In the genomic region with DNA sequence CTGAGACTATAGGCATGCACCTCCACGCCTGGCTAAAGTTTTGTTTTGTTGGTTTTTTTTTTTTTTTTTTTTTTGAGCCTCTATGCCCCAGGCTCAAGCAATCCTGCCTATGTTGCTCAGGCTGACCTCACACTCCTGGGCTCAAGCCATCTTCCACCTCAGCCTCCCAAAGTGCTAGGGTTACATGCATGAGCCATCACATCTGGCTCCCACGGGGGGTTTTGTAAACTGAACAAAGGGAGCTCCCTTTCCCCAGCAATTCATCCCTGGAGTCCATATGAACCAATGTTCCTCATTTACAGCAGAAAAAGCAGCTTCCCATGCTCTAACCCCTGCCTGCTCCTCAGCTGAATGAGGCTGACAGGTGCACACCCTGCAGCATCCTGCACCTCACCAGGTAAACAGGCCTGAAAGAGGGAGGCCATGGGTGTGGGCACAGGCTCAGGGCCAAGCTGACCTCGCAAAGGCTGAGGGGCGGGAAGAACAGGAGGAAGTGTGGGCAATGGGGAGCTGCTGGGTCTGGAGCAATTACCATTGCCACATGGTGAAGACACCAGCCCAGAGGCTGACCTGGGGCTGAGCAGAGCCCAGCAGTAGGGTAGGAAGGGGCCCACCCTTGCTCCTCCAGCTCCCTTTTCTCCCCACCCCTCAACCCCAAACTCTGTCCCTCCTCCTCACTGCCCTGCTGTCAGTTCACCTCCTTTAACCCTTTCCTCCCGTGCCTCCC, we compare ENCODE assay signal across 11 cellular contexts. TPM values are rescaled to one million over a fixed set of nuclear protein-coding genes. Genes with fewer than 3 reads are reported as not detected.
DNase-seq lines count a peak whose midpoint lies in the region; ATAC-seq and TF ChIP-seq lines count a peak whose summit lies in the region.
"Had no signal": no experiment of that assay in that cellular context is flagged by ENCODE, and none has a peak within 500 bp of the region (broad histone marks: within the 10 kb centered on the region; RNA-seq: fewer than 3 reads in every experiment).

No MANE protein-coding gene starts in this region.

- H3K27ac ChIP-seq in mammary epithelial cell (ENCODE audit: insufficient read depth, low read depth, low read length), result no peak overlapping the region
- H3K27ac ChIP-seq in neutrophil, result peak overlapping the region; percentile 80

- CTCF ChIA-PET in mammary epithelial cell (lab: Charles Lee; ENCODE audit: low non-redundant PET), result no interaction called here

- no peak overlapping the region for H2AFZ ChIP-seq in mammary epithelial cell (ENCODE audit: low read depth, low read length)

- in situ Hi-C loops in mammary epithelial cell (cut with MboI; ENCODE audit: low sequenced_read_pairs in 2 of 2), result no loop called here

- H3K4me1 ChIP-seq in mammary epithelial cell (ENCODE audit: insufficient read depth, low read length) (no peaks in the 10 kb centered on the region), neutrophil (ENCODE audit: control insufficient read depth in 1 of 2, insufficient read depth in 1 of 2, low read depth in 1 of 2, low read length in 1 of 2) (peaks cover 45 to 46% of the 10 kb centered on the region in 2 experiments)

- H3K27me3 Mint-ChIP-seq in activated T-helper 1 cell treated with anti-CD3 and anti-CD28 coated beads, Interleukin-12 subunit alpha, Interleukin-12 subunit beta, Interleukin-2, Interleukin-4 antibody, amounts not matched to agents 30 ng/mL and 10 ng/mL and 1 ng/mL, durations not matched to agents 14 hours and 24 hours and 36 hours (ENCODE audit: insufficient read depth), result peaks cover 5% of the 10 kb centered on the region

- no peak overlapping the region for H3K27ac Mint-ChIP-seq in activated T-helper 1 cell treated with anti-CD3 and anti-CD28 coated beads, Interleukin-12 subunit alpha, Interleukin-12 subunit beta, Interleukin-2, Interleukin-4 antibody, amounts not matched to agents 30 ng/mL and 10 ng/mL and 1 ng/mL, durations not matched to agents 14 hours and 24 hours and 36 hours
- H3K27ac Mint-ChIP-seq: memory B cell had no signal

- no peak for TF ChIP-seq POLR2A in NB4 (IDR thresholded peaks at IDR 0.05; ENCODE audit: extremely low read depth, insufficient read length)

- H3K4me3 Mint-ChIP-seq in activated T-helper 1 cell treated with anti-CD3 and anti-CD28 coated beads, Interleukin-12 subunit alpha, Interleukin-12 subunit beta, Interleukin-2, Interleukin-4 antibody, amounts not matched to agents 30 ng/mL and 10 ng/mL and 1 ng/mL, durations not matched to agents 14 hours and 24 hours and 36 hours, result no peak overlapping the region
- H3K4me3 Mint-ChIP-seq: memory B cell had no signal

- BruUV-seq in mammary epithelial cell (replicated peaks; lab: Mats Ljungman, UMichigan), result no TSS peak

- no peaks in the 10 kb centered on the region for H3K9me3 Mint-ChIP-seq in activated T-helper 1 cell treated with anti-CD3 and anti-CD28 coated beads, Interleukin-12 subunit alpha, Interleukin-12 subunit beta, Interleukin-2, Interleukin-4 antibody, amounts not matched to agents 30 ng/mL and 10 ng/mL and 1 ng/mL, durations not matched to agents 14 hours and 24 hours and 36 hours
- H3K9me3 Mint-ChIP-seq: memory B cell had no signal

- H3K4me2 ChIP-seq in mammary epithelial cell (ENCODE audit: insufficient read depth, low read depth, low read length), result no peak overlapping the region

- H3K9me3 ChIP-seq in mammary epithelial cell (replicated peaks; ENCODE audit: insufficient read depth, low read length), result no peaks in the 10 kb centered on the region
- H3K9me3 ChIP-seq in neutrophil, result no peaks in the 10 kb centered on the region

- no peak overlapping the region for H3K4me3 ChIP-seq in NB4 (ENCODE audit: low read depth, low read length)
- H3K4me3 ChIP-seq in mammary epithelial cell (replicated peaks in 1 of 3; ENCODE audit: insufficient read depth in 1 of 3, low read depth in 2 of 3, low read length in 3 of 3), result no peak overlapping the region
- peak overlapping the region; percentile 3 to 7 for H3K4me3 ChIP-seq in neutrophil (ENCODE audit: low read depth in 1 of 2, low read length in 1 of 2)

- H3K36me3 ChIP-seq in mammary epithelial cell (ENCODE audit: insufficient read depth, low read length) (no peaks in the 10 kb centered on the region), neutrophil (no peaks in the 10 kb centered on the region)

- no peak for ATAC-seq in HG02970 (IDR thresholded peaks at IDR 0.05; ENCODE audit: low FRiP score, unreplicated experiment)
- ATAC-seq: Panc1 had no signal

- peak; percentile 73 for DNase-seq in GF-D8 (lab: John Stamatoyannopoulos, UW)
- peak; percentile 97 for DNase-seq in NB4 (ENCODE audit: low read depth)
- peak; percentile 29 for DNase-seq in mammary epithelial cell
- no peak for DNase-seq in GOT3 (lab: John Stamatoyannopoulos, UW)
- DNase-seq in activated T-helper 1 cell treated with anti-CD3 and anti-CD28 coated beads, Interleukin-12 subunit alpha, Interleukin-12 subunit beta, Interleukin-2, Interleukin-4 antibody, amounts not matched to agents 30 ng/mL and 10 ng/mL and 1 ng/mL, durations not matched to agents 14 hours and 24 hours and 36 hours (ENCODE audit: low spot score), result no peak
- DNase-seq: NCI-H1105 treated with DMSO at 0.1 percent for 48 hours, substantia nigra had no signal

- H3K27me3 ChIP-seq in mammary epithelial cell (ENCODE audit: insufficient read depth, low read length) (no peaks in the 10 kb centered on the region), neutrophil (no peaks in the 10 kb centered on the region)

- WGBS in mammary epithelial cell (ENCODE audit: low coverage, missing lambda C conversion rate), result 33% methylated on average over 5 of the region's 5 CpGs

- intact Hi-C loops in mammary epithelial cell (cut with micrococcal nuclease), result no loop called here
- intact Hi-C loops in activated T-helper 1 cell treated with anti-CD3 and anti-CD28 coated beads, Interleukin-12 subunit alpha, Interleukin-12 subunit beta, Interleukin-2, Interleukin-4 antibody, amounts not matched to agents 30 ng/mL and 10 ng/mL and 1 ng/mL, durations not matched to agents 14 hours and 24 hours and 36 hours (cut with micrococcal nuclease), result no loop called here

- no peaks in the 10 kb centered on the region for H3K4me1 Mint-ChIP-seq in activated T-helper 1 cell treated with anti-CD3 and anti-CD28 coated beads, Interleukin-12 subunit alpha, Interleukin-12 subunit beta, Interleukin-2, Interleukin-4 antibody, amounts not matched to agents 30 ng/mL and 10 ng/mL and 1 ng/mL, durations not matched to agents 14 hours and 24 hours and 36 hours (ENCODE audit: low read depth)

- dilution Hi-C loops in mammary epithelial cell (cut with HindIII; ENCODE audit: low sequenced_read_pairs), result no loop called here

- no peaks in the 10 kb centered on the region for H3K36me3 Mint-ChIP-seq in activated T-helper 1 cell treated with anti-CD3 and anti-CD28 coated beads, Interleukin-12 subunit alpha, Interleukin-12 subunit beta, Interleukin-2, Interleukin-4 antibody, amounts not matched to agents 30 ng/mL and 10 ng/mL and 1 ng/mL, durations not matched to agents 14 hours and 24 hours and 36 hours (ENCODE audit: low read depth)
- H3K36me3 Mint-ChIP-seq: memory B cell had no signal

- H3K79me2 ChIP-seq in mammary epithelial cell (ENCODE audit: insufficient read depth, low read length), result no peaks in the 10 kb centered on the region

- no peak overlapping the region for H3K9ac ChIP-seq in mammary epithelial cell (ENCODE audit: insufficient read depth, low read length)

- TF ChIP-seq CTCF in NB4 (IDR thresholded peaks at IDR 0.05; ENCODE audit: low read depth, low read length), result no peak
- TF ChIP-seq CTCF in mammary epithelial cell (conservative IDR thresholded peaks at IDR 0.05 in 1 of 2, IDR thresholded peaks at IDR 0.05 in 1 of 2; ENCODE audit: extremely low read depth in 1 of 2, insufficient read depth in 1 of 2, low read depth in 1 of 2, low read length in 2 of 2), result no peak
- no peak for TF ChIP-seq CTCF in neutrophil (IDR thresholded peaks at IDR 0.05)

- H4K20me1 ChIP-seq in mammary epithelial cell (ENCODE audit: insufficient read depth, low read length), result no peaks in the 10 kb centered on the region

RNA-seq across cellular contexts. Expression of a gene that starts 58.2 kb away (rescaled TPM):
- total RNA-seq in mammary epithelial cell, result 10 to 100 TPM; 34.5 to 43.6 TPM
- polyA plus RNA-seq in mammary epithelial cell, result 96.0 TPM
- 55.9 TPM for polyA minus RNA-seq in mammary epithelial cell
- 90.9 and 94.4 TPM in 2 replicates for total RNA-seq in activated T-helper 1 cell treated with anti-CD3 and anti-CD28 coated beads, Interleukin-12 subunit alpha, Interleukin-12 subunit beta, Interleukin-2, Interleukin-4 antibody, amounts not matched to agents 30 ng/mL and 10 ng/mL and 1 ng/mL, durations not matched to agents 14 hours and 24 hours and 36 hours

Comparison
In these comparisons a context has a peak if more than half of its experiments do, and no peak if none do; other contexts are left out.
1. DNase-seq: peak in GF-D8 (single experiment), NB4 (single experiment) and mammary epithelial cell (single experiment); none in GOT3 (single experiment) and activated T-helper 1 cell treated with anti-CD3 and anti-CD28 coated beads, Interleukin-12 subunit alpha, Interleukin-12 subunit beta, Interleukin-2, Interleukin-4 antibody, amounts not matched to agents 30 ng/mL and 10 ng/mL and 1 ng/mL, durations not matched to agents 14 hours and 24 hours and 36 hours (single experiment).
2. H3K4me3 ChIP-seq: peak in neutrophil (2 of 2); none in NB4 (single experiment) and mammary epithelial cell (0 of 3).